ENCODE assay signal across 18 cellular contexts in genomic region chr6:43938178-43939101, GRCh38.
A peak's percentile ranks its signal among the peaks of the same experiment; 100 is the strongest.
DNase-seq lines count a peak whose midpoint lies in the region; TF ChIP-seq lines count a peak whose summit lies in the region.
"Had no signal": no experiment of that assay in that cellular context is flagged by ENCODE, and none has a peak within 500 bp of the region (broad histone marks: within the 10 kb centered on the region; RNA-seq: fewer than 3 reads in every experiment).

No MANE protein-coding gene starts in this region.

- CTCF ChIA-PET in A673 (lab: Charles Lee) = no interaction called here

- H2BK15ac ChIP-seq in neuronal stem cell (ENCODE audit: low read length) = peak overlapping the region; percentile 31

- no peak overlapping the region for H3K14ac ChIP-seq in neuronal stem cell (ENCODE audit: low read length)

- peak overlapping the region; percentile 53 for H3K18ac ChIP-seq in neuronal stem cell (ENCODE audit: low read length)

- 100% methylated on average over 1 of the region's 18 CpGs; no CpG with 5 or more reads in 1 of the 2 donors for WGBS in neuronal stem cell (ENCODE audit: extremely low coverage in 2 of 2, insufficient read length in 2 of 2, insufficient replicate concordance in 1 of 2), 2 donors

- DNase-seq in A673 (ENCODE audit: low spot score) = no peak
- peak; percentile 1 for DNase-seq in Daoy (ENCODE audit: low read depth)
- DNase-seq in ecto neural progenitor cell (ENCODE audit: low spot score) = peak; percentile 42
- DNase-seq in neuronal stem cell (ENCODE audit: low spot score) = no peak
- no peak for DNase-seq in HT-29 (ENCODE audit: low spot score)
- no peak for DNase-seq in cerebellum (ENCODE audit: low spot score)
- no peak for DNase-seq in NOMO-1 treated with dmso at 0.1 percent for 144 hours (lab: John Stamatoyannopoulos, UW; ENCODE audit: unreplicated experiment)
- DNase-seq: CD4-positive, alpha-beta memory T cell; DMS53; foreskin fibroblast; GOT3; KG1; NCI-H1694 treated with DMSO at 0.1 percent for 48 hours; NCI-H2227 treated with DMSO at 0.1 percent for 48 hours; NCI-H748 treated with DMSO at 0.1 percent for 48 hours; stimulated activated CD4-positive, alpha-beta T cell treated with anti-CD3 and anti-CD28 coated beads, Interleukin-1b, Interleukin-23, amount 100 ng/mL, for 48 hours; stimulated activated naive CD4-positive, alpha-beta T cell had no signal

- no peak overlapping the region for H2BK5ac ChIP-seq in neuronal stem cell (ENCODE audit: low read length)

- H3K9me3 ChIP-seq in A673 (ENCODE audit: low read depth, low read length, poor library complexity, severe bottlenecking) (no peaks in the 10 kb centered on the region), neuronal stem cell (replicated peaks in 1 of 2; ENCODE audit: control insufficient read depth in 2 of 2, insufficient read depth in 1 of 2, low read depth in 1 of 2, low read length in 2 of 2) (no peaks in the 10 kb centered on the region)

- H2BK120ac ChIP-seq in neuronal stem cell (ENCODE audit: low read depth, low read length) = no peak overlapping the region

- no TSS peak for BruUV-seq in A673 (replicated peaks; lab: Mats Ljungman, UMichigan)

- peaks cover 13% of the 10 kb centered on the region for H3K4me1 ChIP-seq in A673 (ENCODE audit: insufficient read depth, low read length, poor library complexity, severe bottlenecking)
- peaks cover 14% of the 10 kb centered on the region in 2 donors for H3K4me1 ChIP-seq in neuronal stem cell (ENCODE audit: control insufficient read depth in 2 of 2, insufficient read depth in 1 of 2, low read depth in 1 of 2, low read length in 2 of 2)

- H2AK5ac ChIP-seq in neuronal stem cell (ENCODE audit: low read depth, low read length) = peak overlapping the region; percentile 37

- H3K4me3 ChIP-seq in A673 (ENCODE audit: low read depth, low read length, poor library complexity, severe bottlenecking) (no peak overlapping the region), neuronal stem cell (ENCODE audit: low read length in 2 of 2) (no peak overlapping the region)

- no peaks in the 10 kb centered on the region for H3K79me1 ChIP-seq in neuronal stem cell (ENCODE audit: low read depth, low read length)

- intact Hi-C loops in A673 (cut with micrococcal nuclease; ENCODE audit: unreplicated experiment) = no loop called here

- no peak overlapping the region for H3K9ac ChIP-seq in neuronal stem cell (ENCODE audit: low read depth, low read length, poor library complexity)
- H3K9ac ChIP-seq: parathyroid adenoma had no signal

- no peak overlapping the region for H3K23ac ChIP-seq in neuronal stem cell (ENCODE audit: low read depth, low read length, poor library complexity)

- H2BK12ac ChIP-seq in neuronal stem cell (ENCODE audit: low read length) = no peak overlapping the region

- no peak overlapping the region for H3K4me2 ChIP-seq in neuronal stem cell (ENCODE audit: insufficient read depth, low read length, poor library complexity, severe bottlenecking)

- no peaks in the 10 kb centered on the region for H3K27me3 ChIP-seq in A673 (replicated peaks; ENCODE audit: insufficient read depth, low read depth, low read length, poor library complexity)
- H3K27me3 ChIP-seq in neuronal stem cell (ENCODE audit: control insufficient read depth in 3 of 3, insufficient read depth in 3 of 3, low read depth in 1 of 3, low read length in 3 of 3) = peaks cover 0 to 16% (median 0%) of the 10 kb centered on the region in 3 experiments

- POLR2A ChIA-PET in A673 (lab: Charles Lee; ENCODE audit: low non-redundant PET) = no interaction called here

- peak overlapping the region; percentile 54 for H3K27ac ChIP-seq in A673 (ENCODE audit: low read depth, low read length, poor library complexity, severe bottlenecking)
- no peak overlapping the region for H3K27ac ChIP-seq in neuronal stem cell (replicated peaks; ENCODE audit: low read length)
- H3K27ac ChIP-seq: parathyroid adenoma had no signal

- TF ChIP-seq CTCF in A673 (conservative IDR thresholded peaks at IDR 0.05; ENCODE audit: low read depth, low read length) = no peak

- no peaks in the 10 kb centered on the region for H3K36me3 ChIP-seq in A673 (ENCODE audit: insufficient read depth, low read length, poor library complexity, severe bottlenecking)
- H3K36me3 ChIP-seq in neuronal stem cell (replicated peaks in 1 of 2; ENCODE audit: control insufficient read depth in 2 of 2, insufficient read depth in 2 of 2, low read length in 2 of 2) = no peaks in the 10 kb centered on the region

- no peak overlapping the region for H3K4ac ChIP-seq in neuronal stem cell (ENCODE audit: low read length)

- no peak overlapping the region for H4K8ac ChIP-seq in neuronal stem cell (ENCODE audit: low read depth, low read length)

- H4K91ac ChIP-seq in neuronal stem cell (ENCODE audit: low read depth, low read length, poor library complexity) = no peak overlapping the region

- no peak overlapping the region for H2AFZ ChIP-seq in neuronal stem cell (ENCODE audit: low read length)
- H2AFZ ChIP-seq: parathyroid adenoma had no signal

Comparison
In these comparisons a context has a peak if more than half of its experiments do, and no peak if none do; other contexts are left out.
1. DNase-seq: peak in Daoy (single experiment) and ecto neural progenitor cell (single experiment); none in A673 (single experiment), neuronal stem cell (single experiment), HT-29 (single experiment), cerebellum (single experiment) and NOMO-1 treated with dmso at 0.1 percent for 144 hours (single experiment).